Comparison of ENCODE assay signal across 1 cellular context in the genomic region with DNA sequence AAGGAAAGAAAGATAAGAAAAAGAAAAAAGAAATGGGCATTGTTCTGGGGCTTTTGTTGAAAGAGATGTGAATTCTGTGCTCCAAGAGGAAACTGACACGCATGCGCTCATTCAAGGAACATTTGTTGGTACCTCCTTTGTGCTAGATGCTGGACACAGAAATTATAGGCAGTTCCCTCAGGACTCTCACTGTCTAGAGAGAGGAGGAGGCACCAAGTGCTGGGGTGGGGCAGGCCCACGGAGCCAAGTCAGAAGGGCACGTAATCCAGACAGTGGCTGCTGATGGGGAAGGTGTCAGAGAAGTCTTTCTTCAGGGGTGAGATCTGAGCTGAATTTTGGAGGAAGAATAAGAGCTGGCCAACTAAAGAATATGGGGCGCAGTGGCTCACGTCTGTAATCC.
TF ChIP-seq lines count a peak whose summit lies in the region.

No MANE protein-coding gene starts in this region.

TF ChIP-seq in IMR-90, 13 proteins besides CTCF, POLR2A, EP300 and RAD21:
- TF ChIP-seq CEBPB (IDR thresholded peaks at IDR 0.05; ENCODE audit: low read depth, low read length) = no peak
- TF ChIP-seq FOS (IDR thresholded peaks at IDR 0.05; ENCODE audit: low read depth, low read length) = no peak
- TF ChIP-seq CHD1 (IDR thresholded peaks at IDR 0.05; ENCODE audit: low read depth, low read length) = no peak
- no peak for TF ChIP-seq MAFK (IDR thresholded peaks at IDR 0.05; ENCODE audit: low read depth, low read length)
- TF ChIP-seq BHLHE40 (IDR thresholded peaks at IDR 0.05; ENCODE audit: low read depth, low read length) = no peak
